ENCODE assay signal across 21 cellular contexts in genomic region chr6:34298941-34299340, GRCh38.
"Had no signal": no experiment of that assay in that cellular context is flagged by ENCODE, and none has a peak within 500 bp of the region (broad histone marks: within the 10 kb centered on the region; RNA-seq: fewer than 3 reads in every experiment).

No MANE protein-coding gene starts in this region.

- ATAC-seq: activated CD8-positive, alpha-beta memory T cell treated with anti-CD3 and anti-CD28 coated beads, Interleukin-2, amount 10 ng/mL, durations not matched to agents 7 days and 5 days; T-cell had no signal

- H3K4me2 ChIP-seq: neural progenitor cell had no signal

- H3K27ac ChIP-seq: esophagus muscularis mucosa, neural progenitor cell, tibial artery had no signal

- H3K9me3 ChIP-seq: esophagus muscularis mucosa, pancreas, tibial artery had no signal

- H3K4me3 ChIP-seq: esophagus muscularis mucosa, neural progenitor cell, pancreas, tibial artery had no signal

- H3K27me3 ChIP-seq: esophagus muscularis mucosa, neural progenitor cell, pancreas, tibial artery had no signal

- FAIRE-seq: astrocyte, pancreas, urothelium cell line had no signal

- H3K36me3 ChIP-seq: neural progenitor cell, pancreas had no signal

- DNase-seq: activated CD4-positive, alpha-beta T cell treated with anti-CD3 and anti-CD28 coated beads for 1 hour; activated CD4-positive, alpha-beta T cell treated with anti-CD3 and anti-CD28 coated beads, Interleukin-2, amount 50 U/mL, for 48 hours; activated CD8-positive, alpha-beta memory T cell treated with anti-CD3 and anti-CD28 coated beads, Interleukin-2, amount 10 ng/mL, durations not matched to agents 7 days and 5 days; activated naive CD4-positive, alpha-beta T cell treated with anti-CD3 and anti-CD28 coated beads for 36 hours; activated T-cell treated with anti-CD3 and anti-CD28 coated beads, Interleukin-2, amount 50 U/mL, for 1 hour; caudate nucleus; cortex of kidney; effector CD4-positive, alpha-beta T cell; hypothalamus; kidney glomerular epithelial cell; pancreas; stimulated activated CD4-positive, alpha-beta T cell treated with anti-CD3 and anti-CD28 coated beads, Interleukin-15, amount 100 ng/mL, for 24 hours; stimulated activated CD4-positive, alpha-beta T cell treated with anti-CD3 and anti-CD28 coated beads, Interleukin-4, amount 100 ng/mL, for 24 hours; stimulated activated naive CD4-positive, alpha-beta T cell; T-cell; T-helper 9 cell; tibial artery had no signal

- H2AFZ ChIP-seq: neural progenitor cell had no signal

- H3K9ac ChIP-seq: neural progenitor cell had no signal

- H3K4me1 ChIP-seq: neural progenitor cell had no signal
